Comparison of ENCODE assay signal across 8 cellular contexts in the genomic region with DNA sequence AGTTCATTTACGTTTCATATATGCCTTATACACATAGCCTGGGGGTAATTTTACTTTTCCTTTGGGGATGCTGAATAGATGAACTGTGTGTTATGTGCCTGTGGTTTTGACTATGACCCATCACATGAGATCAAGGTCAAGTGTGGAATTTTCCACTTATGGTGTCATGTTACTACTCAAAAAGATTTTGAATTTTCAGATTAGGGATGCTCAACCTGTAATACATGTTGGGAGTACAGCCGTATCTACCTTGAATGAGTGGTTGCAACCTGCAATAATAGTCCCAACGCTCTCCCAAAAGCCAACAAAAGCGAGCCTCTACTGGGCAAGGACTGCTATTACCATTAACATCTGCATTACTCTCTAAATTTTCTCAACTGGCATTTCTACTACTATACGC.
DNase-seq lines count a peak whose midpoint lies in the region; ATAC-seq, FAIRE-seq and TF ChIP-seq lines count a peak whose summit lies in the region.
"Had no signal": no experiment of that assay in that cellular context is flagged by ENCODE, and none has a peak within 500 bp of the region (broad histone marks: within the 10 kb centered on the region; RNA-seq: fewer than 3 reads in every experiment).

No MANE protein-coding gene starts in this region.

- POLR2A ChIA-PET in H1 (lab: Charles Lee; ENCODE audit: partially characterized antibody) = no interaction called here

- TF ChIP-seq RAD21 in H1 (IDR thresholded peaks at IDR 0.05 in 1 of 2, conservative IDR thresholded peaks at IDR 0.05 in 1 of 2; ENCODE audit: low read depth in 2 of 2, low read length in 2 of 2) = no peak

- H2AK5ac ChIP-seq in H1 (ENCODE audit: low read depth, low read length) = no peak overlapping the region

- TF ChIP-seq POLR2A in H1 (IDR thresholded peaks at IDR 0.05; ENCODE audit: control extremely low read depth in 1 of 2, low read depth in 2 of 2, low read length in 2 of 2) = no peak

- intact Hi-C loops in pancreas (cut with DNase I) = no loop called here

- peak in 1 of 3 experiments; percentile 41; a peak in 1 of 4 replicates for TF ChIP-seq CTCF in H1 (IDR thresholded peaks at IDR 0.05; ENCODE audit: control extremely low read depth in 1 of 3, insufficient read depth in 1 of 3, low read depth in 1 of 3, low read length in 3 of 3)
- no peak for TF ChIP-seq CTCF in pancreas (IDR thresholded peaks at IDR 0.05)

- no peak overlapping the region for H3K27ac ChIP-seq in H1 (ENCODE audit: low read depth, low read length)
- peak overlapping the region in 1 of 4 donors; percentile 61 for H3K27ac ChIP-seq in pancreas

- H3K14ac ChIP-seq in H1 (ENCODE audit: insufficient read length) = no peak overlapping the region

- H3K9ac ChIP-seq in H1 (replicated peaks in 1 of 4; ENCODE audit: extremely low read depth in 1 of 4, low read depth in 3 of 4, low read length in 3 of 4) = no peak overlapping the region

- peaks cover 4 to 5% of the 10 kb centered on the region in 2 experiments for H4K20me1 ChIP-seq in H1 (replicated peaks in 1 of 2; ENCODE audit: control insufficient read depth in 1 of 2, insufficient read depth in 2 of 2, low read length in 2 of 2)

- H2BK20ac ChIP-seq in H1 (ENCODE audit: low read length) = no peak overlapping the region

- no peak overlapping the region for H2BK15ac ChIP-seq in H1 (ENCODE audit: low read length)

- DNase-seq in Daoy (ENCODE audit: low read depth) (peak; percentile 8), NAMALWA (ENCODE audit: low spot score) (peak; percentile 30), H1 (ENCODE audit: low read depth in 1 of 2, low spot score in 2 of 2) (no peak), pancreas (no peak)
- DNase-seq: NCI-H774 had no signal

- H3K4me3 ChIP-seq in H1 (ENCODE audit: extremely low read depth in 1 of 4, insufficient read depth in 2 of 4, low read depth in 3 of 4, low read length in 4 of 4) (no peak overlapping the region), pancreas (no peak overlapping the region)

- H3K56ac ChIP-seq in H1 (replicated peaks; ENCODE audit: insufficient read length, low read depth, low read length) = no peak overlapping the region

- WGBS in H1 (ENCODE audit: extremely low coverage in 1 of 2, insufficient coverage in 1 of 2, insufficient read length in 1 of 2, insufficient replicate concordance in 2 of 2, low coverage in 1 of 2, low lambda C conversion rate in 2 of 2, missing lambda C conversion rate in 1 of 2), 2 experiments = 80% methylated on average over 5 of the region's 5 CpGs; no CpG with 5 or more reads in 1 of the 2 experiments
- 78 to 90% methylated on average over 5 of the region's 5 CpGs for WGBS in pancreas, 2 donors

- H3K18ac ChIP-seq in H1 (ENCODE audit: extremely low read depth, low read length) = no peak overlapping the region

- no peak overlapping the region for H2AFZ ChIP-seq in H1 (ENCODE audit: low read length)

- no peak overlapping the region for H3K4ac ChIP-seq in H1 (replicated peaks; ENCODE audit: insufficient read length, low read depth, low read length)

- no peak overlapping the region for H2BK12ac ChIP-seq in H1 (ENCODE audit: low read depth, low read length)

- ATAC-seq in pancreas = peak in 3 of 4 donors; percentile 10 to 32 (median 24)
- ATAC-seq in GM19467 (IDR thresholded peaks at IDR 0.05; ENCODE audit: unreplicated experiment) = no peak
- no peak for ATAC-seq in HG03439 (IDR thresholded peaks at IDR 0.05; ENCODE audit: unreplicated experiment)
- no peak for ATAC-seq in GM21529 (IDR thresholded peaks at IDR 0.05; ENCODE audit: unreplicated experiment)

- H3K4me1 ChIP-seq in H1 (replicated peaks in 1 of 4; ENCODE audit: control insufficient read depth in 3 of 4, insufficient read depth in 4 of 4, low read length in 3 of 4) (no peaks in the 10 kb centered on the region), pancreas (peaks cover 17 to 26% (median 21%) of the 10 kb centered on the region in 3 donors)

- H3K36me3 ChIP-seq in H1 (ENCODE audit: control insufficient read depth in 2 of 4, insufficient read depth in 4 of 4, low read length in 3 of 4) (peaks cover 2 to 63% (median 26%) of the 10 kb centered on the region in 4 experiments; a peak in 7 of 8 replicates), pancreas (peaks cover 0 to 18% (median 4%) of the 10 kb centered on the region in 3 donors)

- TF ChIP-seq EP300 in H1 (IDR thresholded peaks at IDR 0.05; ENCODE audit: borderline replicate concordance in 1 of 2, low read depth in 2 of 2, low read length in 2 of 2) = no peak

- CTCF ChIA-PET in H1 (lab: Charles Lee; ENCODE audit: partially characterized antibody) = interaction anchor here (0.7 to 1.0 kb wide), 3 partner anchors 9 to 44 kb away, joined by 3 to 4 read pairs (median 3); no protein-coding TSS in a partner anchor

- no peaks in the 10 kb centered on the region for H3K27me3 ChIP-seq in H1 (replicated peaks in 1 of 4; ENCODE audit: control insufficient read depth in 3 of 4, extremely low read depth in 1 of 4, insufficient read depth in 3 of 4, low read length in 3 of 4)
- no peaks in the 10 kb centered on the region for H3K27me3 ChIP-seq in pancreas

- H3K79me1 ChIP-seq in H1 (ENCODE audit: low read depth, low read length) = peaks cover 2% of the 10 kb centered on the region; the same call in 1 of the 2 replicates

- no peak overlapping the region for H2BK120ac ChIP-seq in H1 (replicated peaks; ENCODE audit: low read depth, low read length)

- H3K79me2 ChIP-seq in H1 (ENCODE audit: control insufficient read depth in 1 of 2, insufficient read depth in 2 of 2, low read length in 2 of 2) = peaks cover 0 to 67% of the 10 kb centered on the region in 2 experiments; a peak in 2 of 4 replicates

- FAIRE-seq in H1 (lab: Jason Lieb, UNC) (peak; percentile 66), pancreas (lab: Jason Lieb, UNC) (no peak)

- H4K8ac ChIP-seq in H1 (ENCODE audit: extremely low read depth, insufficient read depth, low read length) = no peak overlapping the region

- no peaks in the 10 kb centered on the region for H3K23me2 ChIP-seq in H1 (ENCODE audit: low read depth, low read length)

- H4K91ac ChIP-seq in H1 (replicated peaks; ENCODE audit: insufficient read length, low read length) = no peak overlapping the region

- H3K9me3 ChIP-seq in H1 (ENCODE audit: insufficient read depth in 2 of 2, low read depth in 1 of 2, low read length in 1 of 2) = no peaks in the 10 kb centered on the region
- no peaks in the 10 kb centered on the region for H3K9me3 ChIP-seq in pancreas

- H4K5ac ChIP-seq in H1 (ENCODE audit: insufficient read length, low read depth, low read length) = no peak overlapping the region

- H2BK5ac ChIP-seq in H1 (ENCODE audit: low read depth, low read length) = no peak overlapping the region

- no peak overlapping the region for H3K4me2 ChIP-seq in H1 (ENCODE audit: insufficient read depth in 1 of 2, low read depth in 2 of 2, low read length in 2 of 2)

- H3K23ac ChIP-seq in H1 (ENCODE audit: insufficient read length) = no peak overlapping the region

TF ChIP-seq in H1, 55 proteins besides CTCF, POLR2A, EP300 and RAD21:
- TF ChIP-seq POLR2AphosphoS5 (IDR thresholded peaks at IDR 0.05; ENCODE audit: low read depth, low read length) (no peak), JUND (IDR thresholded peaks at IDR 0.05; ENCODE audit: low read length) (no peak), TAF7 (optimal IDR thresholded peaks at IDR 0.05; ENCODE audit: borderline replicate concordance, low read depth, low read length) (no peak), CREB1 (IDR thresholded peaks at IDR 0.05) (no peak), RBBP5 (IDR thresholded peaks at IDR 0.05; ENCODE audit: borderline replicate concordance, low read depth, low read length) (no peak), RNF2 (IDR thresholded peaks at IDR 0.05; ENCODE audit: borderline replicate concordance, low read depth, low read length, missing control alignments, poor library complexity, severe bottlenecking) (no peak), HDAC2 (IDR thresholded peaks at IDR 0.05; ENCODE audit: borderline replicate concordance in 1 of 2, low read depth in 2 of 2, low read length in 2 of 2) (no peak), CHD1 (IDR thresholded peaks at IDR 0.05; ENCODE audit: low read depth, low read length) (no peak)
- TF ChIP-seq, protein P1, sequence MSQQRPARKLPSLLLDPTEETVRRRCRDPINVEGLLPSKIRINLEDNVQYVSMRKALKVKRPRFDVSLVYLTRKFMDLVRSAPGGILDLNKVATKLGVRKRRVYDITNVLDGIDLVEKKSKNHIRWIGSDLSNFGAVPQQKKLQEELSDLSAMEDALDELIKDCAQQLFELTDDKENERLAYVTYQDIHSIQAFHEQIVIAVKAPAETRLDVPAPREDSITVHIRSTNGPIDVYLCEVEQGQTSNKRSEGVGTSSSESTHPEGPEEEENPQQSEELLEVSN (IDR thresholded peaks at IDR 0.05) = no peak

Comparison
In these comparisons a context has a peak if more than half of its experiments do, and no peak if none do; other contexts are left out.
1. DNase-seq: peak in Daoy (single experiment) and NAMALWA (single experiment); none in H1 (0 of 2) and pancreas (0 of 6).
2. ATAC-seq: peak in pancreas (3 of 4); none in GM19467 (single experiment), HG03439 (single experiment) and GM21529 (single experiment).